Comparison of ENCODE assay signal across 2 cellular contexts in genomic region chr10:102970497-102970896, GRCh38.
TF ChIP-seq lines count a peak whose summit lies in the region.

No MANE protein-coding gene starts in this region.

TF ChIP-seq in IMR-90, 13 proteins besides CTCF, POLR2A, EP300 and RAD21 (continued from another document):
- no peak for TF ChIP-seq FOS (IDR thresholded peaks at IDR 0.05; ENCODE audit: low read depth, low read length)
- no peak for TF ChIP-seq RCOR1 (IDR thresholded peaks at IDR 0.05; ENCODE audit: insufficient replicate concordance, low read length)
- no peak for TF ChIP-seq NFE2L2 (IDR thresholded peaks at IDR 0.05; ENCODE audit: low read depth, low read length)
- TF ChIP-seq SMC3 (IDR thresholded peaks at IDR 0.05; ENCODE audit: low read depth, low read length): no peak
- TF ChIP-seq CEBPB (IDR thresholded peaks at IDR 0.05; ENCODE audit: low read depth, low read length): no peak
- no peak for TF ChIP-seq RFX5 (IDR thresholded peaks at IDR 0.05; ENCODE audit: low read depth, low read length)
- TF ChIP-seq ELK1 (IDR thresholded peaks at IDR 0.05; ENCODE audit: borderline replicate concordance, low read depth, low read length): no peak
- TF ChIP-seq BHLHE40 (IDR thresholded peaks at IDR 0.05; ENCODE audit: low read depth, low read length): no peak
- TF ChIP-seq MAZ (IDR thresholded peaks at IDR 0.05; ENCODE audit: borderline replicate concordance, low read depth, low read length): no peak
- TF ChIP-seq, protein P1, sequence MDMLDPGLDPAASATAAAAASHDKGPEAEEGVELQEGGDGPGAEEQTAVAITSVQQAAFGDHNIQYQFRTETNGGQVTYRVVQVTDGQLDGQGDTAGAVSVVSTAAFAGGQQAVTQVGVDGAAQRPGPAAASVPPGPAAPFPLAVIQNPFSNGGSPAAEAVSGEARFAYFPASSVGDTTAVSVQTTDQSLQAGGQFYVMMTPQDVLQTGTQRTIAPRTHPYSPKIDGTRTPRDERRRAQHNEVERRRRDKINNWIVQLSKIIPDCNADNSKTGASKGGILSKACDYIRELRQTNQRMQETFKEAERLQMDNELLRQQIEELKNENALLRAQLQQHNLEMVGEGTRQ (IDR thresholded peaks at IDR 0.05; ENCODE audit: low read depth, low read length): no peak
- TF ChIP-seq CHD1 (IDR thresholded peaks at IDR 0.05; ENCODE audit: low read depth, low read length): no peak
- no peak for TF ChIP-seq MAFK (IDR thresholded peaks at IDR 0.05; ENCODE audit: low read depth, low read length)
TF ChIP-seq in IMR-90: peak in this region for 0.

TF ChIP-seq in K562, 482 proteins besides CTCF, POLR2A, EP300 and RAD21:
- TF ChIP-seq CCNT2 (IDR thresholded peaks at IDR 0.05; ENCODE audit: borderline replicate concordance, extremely low read depth, insufficient read length, low read depth, low read length): no peak
- peak; percentile 60 for TF ChIP-seq RBM25 (IDR thresholded peaks at IDR 0.05; ENCODE audit: low read depth, low read length, severe bottlenecking)
- TF ChIP-seq, protein P2, sequence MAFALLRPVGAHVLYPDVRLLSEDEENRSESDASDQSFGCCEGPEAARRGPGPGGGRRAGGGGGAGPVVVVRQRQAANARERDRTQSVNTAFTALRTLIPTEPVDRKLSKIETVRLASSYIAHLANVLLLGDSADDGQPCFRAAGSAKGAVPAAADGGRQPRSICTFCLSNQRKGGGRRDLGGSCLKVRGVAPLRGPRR (CRISPR knock-in tag; IDR thresholded peaks at IDR 0.05): no peak
- TF ChIP-seq ZNF121 (CRISPR knock-in tag; conservative IDR thresholded peaks at IDR 0.05): peak; percentile 91
- TF ChIP-seq, protein P3, sequence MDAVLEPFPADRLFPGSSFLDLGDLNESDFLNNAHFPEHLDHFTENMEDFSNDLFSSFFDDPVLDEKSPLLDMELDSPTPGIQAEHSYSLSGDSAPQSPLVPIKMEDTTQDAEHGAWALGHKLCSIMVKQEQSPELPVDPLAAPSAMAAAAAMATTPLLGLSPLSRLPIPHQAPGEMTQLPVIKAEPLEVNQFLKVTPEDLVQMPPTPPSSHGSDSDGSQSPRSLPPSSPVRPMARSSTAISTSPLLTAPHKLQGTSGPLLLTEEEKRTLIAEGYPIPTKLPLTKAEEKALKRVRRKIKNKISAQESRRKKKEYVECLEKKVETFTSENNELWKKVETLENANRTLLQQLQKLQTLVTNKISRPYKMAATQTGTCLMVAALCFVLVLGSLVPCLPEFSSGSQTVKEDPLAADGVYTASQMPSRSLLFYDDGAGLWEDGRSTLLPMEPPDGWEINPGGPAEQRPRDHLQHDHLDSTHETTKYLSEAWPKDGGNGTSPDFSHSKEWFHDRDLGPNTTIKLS (IDR thresholded peaks at IDR 0.05; ENCODE audit: borderline replicate concordance, low read depth): no peak
- no peak for TF ChIP-seq PPARD (CRISPR knock-in tag; IDR thresholded peaks at IDR 0.05)
- TF ChIP-seq CBFA2T2 (conservative IDR thresholded peaks at IDR 0.05): no peak
- no peak for TF ChIP-seq TRIM24 (IDR thresholded peaks at IDR 0.05)
- TF ChIP-seq PRDM10 (IDR thresholded peaks at IDR 0.05; ENCODE audit: partially characterized antibody): no peak
- TF ChIP-seq AFF1 (IDR thresholded peaks at IDR 0.05; ENCODE audit: low read depth in 1 of 2, partially characterized antibody in 2 of 2): no peak
